In genomic region chr3:28590216-28590615, GRCh38 we compare ENCODE assay signal across 23 cellular contexts.
DNase-seq lines count a peak whose midpoint lies in the region; ATAC-seq, FAIRE-seq and TF ChIP-seq lines count a peak whose summit lies in the region.
"Had no signal": no experiment of that assay in that cellular context is flagged by ENCODE, and none has a peak within 500 bp of the region (broad histone marks: within the 10 kb centered on the region; RNA-seq: fewer than 3 reads in every experiment).

No MANE protein-coding gene starts in this region.

- POLR2A ChIA-PET in H1 (lab: Charles Lee; ENCODE audit: partially characterized antibody): interaction anchor here (1.2 kb wide), 1 partner anchor 14 kb away, joined by 5 read pairs; no protein-coding TSS in a partner anchor

- H2BK12ac ChIP-seq in H1 (ENCODE audit: low read depth, low read length): no peak overlapping the region

- FAIRE-seq in H1 (lab: Jason Lieb, UNC): peak; percentile 13

- 83% methylated on average over 2 of the region's 2 CpGs; no CpG with 5 or more reads in 1 of the 2 experiments for WGBS in H1 (ENCODE audit: extremely low coverage in 1 of 2, insufficient coverage in 1 of 2, insufficient read length in 1 of 2, insufficient replicate concordance in 2 of 2, low coverage in 1 of 2, low lambda C conversion rate in 2 of 2, missing lambda C conversion rate in 1 of 2), 2 experiments

- no peak overlapping the region for H3K23ac ChIP-seq in H1 (ENCODE audit: insufficient read length)

- no peak overlapping the region for H3K9ac ChIP-seq in H1 (replicated peaks in 1 of 4; ENCODE audit: extremely low read depth in 1 of 4, low read depth in 3 of 4, low read length in 3 of 4)

- H3K27ac ChIP-seq in ACC112 (ENCODE audit: low read depth, low read length): no peak overlapping the region
- H3K27ac ChIP-seq in H1 (ENCODE audit: low read depth, low read length): no peak overlapping the region
- H3K27ac ChIP-seq: brain microvascular endothelial cell, epithelial cell of prostate, left ventricle myocardium inferior, SK-N-MC, thyroid gland had no signal

- H4K91ac ChIP-seq in H1 (replicated peaks; ENCODE audit: insufficient read length, low read length): no peak overlapping the region

- peaks cover 6% of the 10 kb centered on the region; the same call in 1 of the 2 replicates for H3K27me3 ChIP-seq in ACC112 (ENCODE audit: insufficient read depth, low read length)
- no peaks in the 10 kb centered on the region for H3K27me3 ChIP-seq in H1 (replicated peaks in 1 of 4; ENCODE audit: control insufficient read depth in 3 of 4, extremely low read depth in 1 of 4, insufficient read depth in 3 of 4, low read length in 3 of 4)
- H3K27me3 ChIP-seq: brain microvascular endothelial cell, thyroid gland had no signal

- no peak for TF ChIP-seq POLR2A in H1 (IDR thresholded peaks at IDR 0.05; ENCODE audit: control extremely low read depth in 1 of 2, low read depth in 2 of 2, low read length in 2 of 2)

- H3K18ac ChIP-seq in H1 (ENCODE audit: extremely low read depth, low read length): no peak overlapping the region

- TF ChIP-seq RAD21 in H1 (IDR thresholded peaks at IDR 0.05 in 1 of 2, conservative IDR thresholded peaks at IDR 0.05 in 1 of 2; ENCODE audit: low read depth in 2 of 2, low read length in 2 of 2): no peak

- no peaks in the 10 kb centered on the region for H3K4me1 ChIP-seq in ACC112 (ENCODE audit: control insufficient read depth, insufficient read depth, low read length, unreplicated experiment)
- H3K4me1 ChIP-seq in H1 (replicated peaks in 1 of 4; ENCODE audit: control insufficient read depth in 3 of 4, insufficient read depth in 4 of 4, low read length in 3 of 4): peaks cover 0 to 6% (median 0%) of the 10 kb centered on the region in 4 experiments; a peak in 3 of 7 replicates
- H3K4me1 ChIP-seq: left ventricle myocardium inferior had no signal

- ATAC-seq in GM21717 (IDR thresholded peaks at IDR 0.05; ENCODE audit: unreplicated experiment): peak; percentile 51
- ATAC-seq in GM18511 (IDR thresholded peaks at IDR 0.05; ENCODE audit: unreplicated experiment): no peak
- ATAC-seq in HG03135 (IDR thresholded peaks at IDR 0.05; ENCODE audit: unreplicated experiment): no peak
- no peak for ATAC-seq in HG02970 (IDR thresholded peaks at IDR 0.05; ENCODE audit: low FRiP score, unreplicated experiment)
- ATAC-seq: mucosa of descending colon; stimulated activated effector memory CD8-positive, alpha-beta T cell treated with anti-CD3 and anti-CD28 coated beads, Interleukin-12 subunit alpha, Interleukin-12 subunit beta, amount 100 ng/mL, for 72 hours had no signal

- H3K23me2 ChIP-seq in H1 (ENCODE audit: low read depth, low read length): no peaks in the 10 kb centered on the region

- no peak overlapping the region for H4K8ac ChIP-seq in H1 (ENCODE audit: extremely low read depth, insufficient read depth, low read length)

- DNase-seq in NAMALWA (ENCODE audit: low spot score): peak; percentile 19
- no peak for DNase-seq in H1 (ENCODE audit: low read depth in 1 of 2, low spot score in 2 of 2)
- no peak for DNase-seq in HuH-7.5 (ENCODE audit: low spot score)
- DNase-seq: ACHN; activated CD4-positive, CD25-positive, alpha-beta regulatory T cell treated with anti-CD3 and anti-CD28 coated beads, Interleukin-2, amount 50 U/mL, for 72 hours; activated naive CD8-positive, alpha-beta T cell treated with anti-CD3 and anti-CD28 coated beads, Interleukin-2, amount 10 ng/mL, durations not matched to agents 7 days and 5 days; brain microvascular endothelial cell; cortex of kidney; left ventricle myocardium inferior; NCI-H187; NCI-H510A; stimulated activated CD4-positive, alpha-beta T cell treated with anti-CD3 and anti-CD28 coated beads, Interleukin-12 subunit alpha, Interleukin-12 subunit beta, amount 100 ng/mL, for 4 hours; T1000; thyroid gland had no signal

- H3K14ac ChIP-seq in H1 (ENCODE audit: insufficient read length): no peak overlapping the region

- no peak overlapping the region for H2AK5ac ChIP-seq in H1 (ENCODE audit: low read depth, low read length)

- H3K79me2 ChIP-seq in ACC112 (ENCODE audit: control insufficient read depth, insufficient read depth, low read length, unreplicated experiment) (no peaks in the 10 kb centered on the region), H1 (ENCODE audit: control insufficient read depth in 1 of 2, insufficient read depth in 2 of 2, low read length in 2 of 2) (no peaks in the 10 kb centered on the region)

- TF ChIP-seq EP300 in H1 (IDR thresholded peaks at IDR 0.05; ENCODE audit: borderline replicate concordance in 1 of 2, low read depth in 2 of 2, low read length in 2 of 2): no peak

- no peak overlapping the region for H2BK120ac ChIP-seq in H1 (replicated peaks; ENCODE audit: low read depth, low read length)

- H3K4ac ChIP-seq in H1 (replicated peaks; ENCODE audit: insufficient read length, low read depth, low read length): no peak overlapping the region

- H2BK20ac ChIP-seq in H1 (ENCODE audit: low read length): no peak overlapping the region

- H3K36me3 ChIP-seq in ACC112 (ENCODE audit: insufficient read depth, low read length) (no peaks in the 10 kb centered on the region), H1 (ENCODE audit: control insufficient read depth in 2 of 4, insufficient read depth in 4 of 4, low read length in 3 of 4) (no peaks in the 10 kb centered on the region)
- H3K36me3 ChIP-seq: brain microvascular endothelial cell, left ventricle myocardium inferior, thyroid gland had no signal

- H4K20me1 ChIP-seq in H1 (replicated peaks in 1 of 2; ENCODE audit: control insufficient read depth in 1 of 2, insufficient read depth in 2 of 2, low read length in 2 of 2): no peaks in the 10 kb centered on the region

- no peak overlapping the region for H4K5ac ChIP-seq in H1 (ENCODE audit: insufficient read length, low read depth, low read length)

- H2BK15ac ChIP-seq in H1 (ENCODE audit: low read length): no peak overlapping the region

- no peaks in the 10 kb centered on the region for H3K9me3 ChIP-seq in H1 (ENCODE audit: insufficient read depth in 2 of 2, low read depth in 1 of 2, low read length in 1 of 2)
- H3K9me3 ChIP-seq: left ventricle myocardium inferior, mucosa of descending colon, thyroid gland had no signal

- no peaks in the 10 kb centered on the region for H3K79me1 ChIP-seq in H1 (ENCODE audit: low read depth, low read length)

- H2BK5ac ChIP-seq in H1 (ENCODE audit: low read depth, low read length): no peak overlapping the region

- TF ChIP-seq CTCF in H1 (IDR thresholded peaks at IDR 0.05; ENCODE audit: control extremely low read depth in 1 of 3, insufficient read depth in 1 of 3, low read depth in 1 of 3, low read length in 3 of 3): no peak

- peak overlapping the region; percentile 12 for H3K4me3 ChIP-seq in ACC112 (ENCODE audit: low read depth, low read length)
- no peak overlapping the region for H3K4me3 ChIP-seq in H1 (ENCODE audit: extremely low read depth in 1 of 4, insufficient read depth in 2 of 4, low read depth in 3 of 4, low read length in 4 of 4)
- H3K4me3 ChIP-seq: left ventricle myocardium inferior, mucosa of descending colon, SK-N-MC, thyroid gland had no signal

- H2AFZ ChIP-seq in ACC112 (ENCODE audit: low read length, unreplicated experiment) (no peak overlapping the region), H1 (ENCODE audit: low read length) (no peak overlapping the region)

- H3K56ac ChIP-seq in H1 (replicated peaks; ENCODE audit: insufficient read length, low read depth, low read length): no peak overlapping the region

- no peak overlapping the region for H3K4me2 ChIP-seq in H1 (ENCODE audit: insufficient read depth in 1 of 2, low read depth in 2 of 2, low read length in 2 of 2)

- CTCF ChIA-PET in H1 (lab: Charles Lee; ENCODE audit: partially characterized antibody): interaction anchor here (1.1 kb wide), 1 partner anchor 14 kb away, joined by 4 read pairs; no protein-coding TSS in a partner anchor

TF ChIP-seq in H1, 55 proteins besides CTCF, POLR2A, EP300 and RAD21 (continues in another document):
- TF ChIP-seq SP1 (IDR thresholded peaks at IDR 0.05; ENCODE audit: low read depth, low read length) (no peak), NANOG (IDR thresholded peaks at IDR 0.05; ENCODE audit: insufficient read depth, low read depth, low read length, poor library complexity, severe bottlenecking) (no peak), JUND (IDR thresholded peaks at IDR 0.05; ENCODE audit: low read length) (no peak)
